ENCODE assay signal across 8 cellular contexts in the genomic region with DNA sequence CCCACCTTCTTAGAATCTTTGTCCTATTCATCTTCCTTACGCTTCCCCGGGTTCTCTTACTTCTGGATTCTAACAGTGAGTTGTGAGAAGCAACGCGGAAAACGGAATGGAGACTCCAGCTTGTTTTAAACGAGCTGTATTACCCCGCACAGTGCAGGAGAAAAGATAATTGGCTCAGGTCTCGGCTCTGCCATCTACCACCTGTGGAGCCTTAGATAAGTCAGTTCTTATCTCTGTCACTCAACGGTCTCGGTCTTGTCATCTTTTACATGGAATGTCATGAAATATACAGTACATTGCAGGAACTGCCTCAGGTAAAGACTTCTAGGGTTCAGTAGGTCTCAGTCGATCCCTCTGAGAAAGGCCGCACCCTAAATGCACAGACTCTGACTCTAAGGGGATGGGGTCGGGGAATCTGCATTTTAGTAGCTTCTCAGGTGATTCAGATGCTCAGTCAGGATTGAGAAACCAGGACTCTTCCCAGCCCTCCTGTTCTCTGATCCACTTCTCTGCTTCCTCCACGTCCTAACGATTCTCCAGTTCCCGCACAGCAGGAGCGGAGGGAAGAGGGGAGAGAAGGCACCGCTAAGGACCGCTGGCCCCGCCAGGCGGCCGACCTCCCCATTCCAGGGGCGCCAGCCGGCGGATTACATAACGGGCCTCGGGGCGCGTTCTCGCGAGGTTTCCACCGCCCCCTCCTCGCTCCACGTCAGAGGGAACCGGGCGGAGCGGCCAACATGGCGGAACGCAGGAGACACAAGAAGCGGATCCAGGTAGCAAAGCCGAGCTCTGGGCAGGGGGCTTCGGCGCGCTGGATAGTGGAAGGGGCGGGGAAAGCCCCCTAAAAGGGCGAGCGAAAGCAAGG. TPM values are rescaled to one million over a fixed set of nuclear protein-coding genes. Genes with fewer than 3 reads are reported as not detected.
DNase-seq lines count a peak whose midpoint lies in the region; ATAC-seq and TF ChIP-seq lines count a peak whose summit lies in the region.

A gene with protein sequence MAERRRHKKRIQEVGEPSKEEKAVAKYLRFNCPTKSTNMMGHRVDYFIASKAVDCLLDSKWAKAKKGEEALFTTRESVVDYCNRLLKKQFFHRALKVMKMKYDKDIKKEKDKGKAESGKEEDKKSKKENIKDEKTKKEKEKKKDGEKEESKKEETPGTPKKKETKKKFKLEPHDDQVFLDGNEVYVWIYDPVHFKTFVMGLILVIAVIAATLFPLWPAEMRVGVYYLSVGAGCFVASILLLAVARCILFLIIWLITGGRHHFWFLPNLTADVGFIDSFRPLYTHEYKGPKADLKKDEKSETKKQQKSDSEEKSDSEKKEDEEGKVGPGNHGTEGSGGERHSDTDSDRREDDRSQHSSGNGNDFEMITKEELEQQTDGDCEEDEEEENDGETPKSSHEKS (plus strand): TSS at position 722 of the 865 bp plus-strand sequence. CDS start 16 bp downstream, at position 738.

- no peaks in the 10 kb centered on the region for H3K27me3 ChIP-seq in esophagus muscularis mucosa

- H3K9me3 Mint-ChIP-seq in activated T-cell treated with anti-CD3 and anti-CD28 coated beads, Interleukin-2, amount 50 U/mL, for 4 hours: no peaks in the 10 kb centered on the region

- H3K4me1 ChIP-seq in esophagus muscularis mucosa: peaks cover 23 to 50% (median 45%) of the 10 kb centered on the region in 4 donors

- no peak for TF ChIP-seq EP300 in esophagus muscularis mucosa (IDR thresholded peaks at IDR 0.05)

- intact Hi-C loops in esophagus muscularis mucosa (cut with DNase I): loop anchor here (2.0 kb wide), 1 partner anchor 104 kb away; no protein-coding TSS in a partner anchor

- peak within 1 kb of the TSS; percentile 93 for H3K4me3 Mint-ChIP-seq in activated T-cell treated with anti-CD3 and anti-CD28 coated beads, Interleukin-2, amount 50 U/mL, for 4 hours

- TF ChIP-seq CTCF in esophagus muscularis mucosa (IDR thresholded peaks at IDR 0.05): peak; percentile 21 to 54 (median 45)

- peaks cover 4% of the 10 kb centered on the region for H3K36me3 Mint-ChIP-seq in activated T-cell treated with anti-CD3 and anti-CD28 coated beads, Interleukin-2, amount 50 U/mL, for 4 hours (ENCODE audit: insufficient read depth)

- H3K9me3 ChIP-seq in esophagus muscularis mucosa: no peaks in the 10 kb centered on the region

- TF ChIP-seq POLR2A in esophagus muscularis mucosa (IDR thresholded peaks at IDR 0.05; ENCODE audit: low read depth): peak; percentile 52

- H3K27ac ChIP-seq in esophagus muscularis mucosa (replicated peaks in 1 of 4): peak within 1 kb of the TSS; percentile 93 to 98 (median 96)

- peak; percentile 93 for ATAC-seq in GM21723 (IDR thresholded peaks at IDR 0.05; ENCODE audit: unreplicated experiment)
- peak; percentile 90 to 95 for ATAC-seq in activated T-cell treated with anti-CD3 and anti-CD28 coated beads, Interleukin-2, amount 50 U/mL, for 4 hours

- DNase-seq in DMS79 (lab: John Stamatoyannopoulos, UW) (peak; percentile 87), KG1 (lab: John Stamatoyannopoulos, UW) (peak; percentile 82), esophagus muscularis mucosa (ENCODE audit: extremely low spot score) (peak; percentile 99), myocyte (ENCODE audit: low read depth) (peak; percentile 95)
- DNase-seq in activated T-cell treated with anti-CD3 and anti-CD28 coated beads, Interleukin-2, amount 50 U/mL, for 4 hours: peak; percentile 96
- peak; percentile 83 to 87 for DNase-seq in stimulated activated CD8-positive, alpha-beta memory T cell treated with anti-CD3 and anti-CD28 coated beads, Interleukin-7, amount 100 ng/mL, for 48 hours (ENCODE audit: extremely low read depth in 1 of 2, low read depth in 1 of 2)

- H3K4me1 Mint-ChIP-seq in activated T-cell treated with anti-CD3 and anti-CD28 coated beads, Interleukin-2, amount 50 U/mL, for 4 hours (ENCODE audit: low read depth): peaks cover 62% of the 10 kb centered on the region

- 15% methylated on average over 27 of the region's 47 CpGs for WGBS in esophagus muscularis mucosa

- H3K4me3 ChIP-seq in esophagus muscularis mucosa: peak within 1 kb of the TSS; percentile 82 to 92 (median 88)

- H3K27me3 Mint-ChIP-seq in activated T-cell treated with anti-CD3 and anti-CD28 coated beads, Interleukin-2, amount 50 U/mL, for 4 hours (ENCODE audit: low read depth): no peaks in the 10 kb centered on the region

- H3K36me3 ChIP-seq in esophagus muscularis mucosa: no peaks in the 10 kb centered on the region

TF ChIP-seq in PFSK-1, 5 proteins besides CTCF, POLR2A, EP300 and RAD21:
- TF ChIP-seq TAF1 (IDR thresholded peaks at IDR 0.05; ENCODE audit: borderline replicate concordance, insufficient read depth, low read length) (peak; percentile 95), SIN3A (IDR thresholded peaks at IDR 0.05; ENCODE audit: borderline replicate concordance, insufficient read depth, low read length) (0 out of 2 replicates have a peak, but pooled peaks have one; percentile 52), REST (IDR thresholded peaks at IDR 0.05; ENCODE audit: insufficient read depth in 1 of 2, low read depth in 2 of 2, low read length in 2 of 2) (peak in 1 of 2 experiments; percentile 48; a peak in 1 of 4 replicates), FOXP2 (optimal IDR thresholded peaks at IDR 0.05; ENCODE audit: borderline replicate concordance, extremely low read depth, extremely low read length, insufficient read depth) (no peak), POLR2AphosphoS5 (IDR thresholded peaks at IDR 0.05; ENCODE audit: low read depth, low read length) (peak; percentile 93)

RNA-seq across cellular contexts. Expression of the gene that starts here (rescaled TPM):
- polyA plus RNA-seq in PFSK-1 (2012; ENCODE audit: insufficient read length, low read depth): 34.7 TPM
- 10 to 100 TPM; 65.9 to 75.6 (median 66.8) TPM for total RNA-seq in activated T-cell treated with anti-CD3 and anti-CD28 coated beads, Interleukin-2, amount 50 U/mL, for 4 hours
- 10 to 100 TPM; 65.6 to 71.8 (median 69.3) TPM for total RNA-seq in esophagus muscularis mucosa
- total RNA-seq in myocyte: 37.3 and 37.7 TPM in 2 replicates
- polyA plus RNA-seq in myocyte (2012): 56.8 TPM

Comparison
In these comparisons a context has a peak if more than half of its experiments do, and no peak if none do; other contexts are left out.
1. Peak in every context shown above with its lines: DNase-seq, ATAC-seq, H3K4me3 ChIP-seq and H3K27ac ChIP-seq.